Comparison of ENCODE assay signal across 8 cellular contexts in the genomic region with DNA sequence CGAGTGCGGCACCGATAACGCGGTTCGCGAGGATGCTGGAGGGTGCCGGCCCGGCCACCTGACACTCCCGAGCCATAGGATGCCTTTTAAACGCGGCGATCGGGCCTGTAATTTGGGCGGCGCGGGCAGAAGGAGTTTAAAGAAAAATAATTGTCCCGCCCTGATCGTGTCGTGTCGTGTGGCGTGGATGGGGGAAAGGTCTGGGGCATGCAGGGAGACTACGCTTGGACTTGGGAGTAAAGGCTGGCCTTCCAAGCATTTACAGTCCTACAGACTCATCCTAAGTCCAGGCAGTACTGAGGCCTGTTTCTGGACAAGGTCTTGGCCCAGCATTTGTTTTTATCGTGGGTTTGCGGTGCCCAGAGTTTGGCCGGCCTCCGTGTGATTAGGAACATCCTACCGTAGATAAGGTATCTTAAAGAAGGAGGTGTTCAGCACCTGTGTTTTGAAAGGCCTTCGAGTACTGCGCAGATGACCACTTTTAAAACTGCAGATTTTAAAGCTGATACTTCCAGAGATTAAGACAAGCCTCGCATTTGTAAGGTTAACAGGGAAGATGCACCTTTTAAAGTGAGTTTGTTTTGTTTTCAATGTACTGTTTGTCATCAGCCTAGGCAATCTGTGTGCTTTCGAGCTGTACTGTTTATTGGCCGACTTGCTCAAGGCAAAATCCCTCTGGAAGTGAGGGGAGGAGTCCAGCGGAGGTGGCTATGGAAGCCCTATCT. TPM values are rescaled to one million over a fixed set of nuclear protein-coding genes. Genes with fewer than 3 reads are reported as not detected.
DNase-seq lines count a peak whose midpoint lies in the region; ATAC-seq and TF ChIP-seq lines count a peak whose summit lies in the region.

No MANE protein-coding gene starts in this region.

- no peaks in the 10 kb centered on the region for H3K9me3 Mint-ChIP-seq in activated T-helper 17 cell treated with anti-CD3 and anti-CD28 coated beads, Interleukin-2, amount 50 U/mL, for 72 hours

- peaks cover 21 to 24% of the 10 kb centered on the region in 2 experiments for H3K4me1 ChIP-seq in neutrophil (ENCODE audit: control insufficient read depth in 1 of 2, insufficient read depth in 1 of 2, low read depth in 1 of 2, low read length in 1 of 2)

- H3K4me1 Mint-ChIP-seq in activated T-helper 17 cell treated with anti-CD3 and anti-CD28 coated beads, Interleukin-2, amount 50 U/mL, for 72 hours = peaks cover 30% of the 10 kb centered on the region

- DNase-seq in AG20443 (ENCODE audit: low spot score) (peak; percentile 76), GM13976 (ENCODE audit: low spot score) (peak; percentile 24), NCI-H460 (ENCODE audit: extremely low read depth, low read depth) (peak; percentile 68), germinal center (ENCODE audit: low spot score) (peak; percentile 16)

- H3K9me3 ChIP-seq in neutrophil = no peaks in the 10 kb centered on the region

- no peak overlapping the region for H3K27ac ChIP-seq in neutrophil

- H3K27ac Mint-ChIP-seq in activated T-helper 17 cell treated with anti-CD3 and anti-CD28 coated beads, Interleukin-2, amount 50 U/mL, for 72 hours = peak overlapping the region; percentile 79

- peaks cover 56% of the 10 kb centered on the region for H3K36me3 Mint-ChIP-seq in activated T-helper 17 cell treated with anti-CD3 and anti-CD28 coated beads, Interleukin-2, amount 50 U/mL, for 72 hours (ENCODE audit: low read depth)

- H3K27me3 Mint-ChIP-seq in activated T-helper 17 cell treated with anti-CD3 and anti-CD28 coated beads, Interleukin-2, amount 50 U/mL, for 72 hours = no peaks in the 10 kb centered on the region

- TF ChIP-seq CTCF in GM13976 (IDR thresholded peaks at IDR 0.05; ENCODE audit: borderline replicate concordance, control extremely low read depth, extremely low read depth, insufficient read depth, missing control alignments) (no peak), neutrophil (IDR thresholded peaks at IDR 0.05) (no peak)

- H3K4me3 ChIP-seq in neutrophil (ENCODE audit: low read depth in 1 of 2, low read length in 1 of 2) = peak overlapping the region; percentile 70 to 93

- peaks cover 10% of the 10 kb centered on the region for H3K27me3 ChIP-seq in neutrophil

- peak overlapping the region; percentile 87 for H3K4me3 Mint-ChIP-seq in activated T-helper 17 cell treated with anti-CD3 and anti-CD28 coated beads, Interleukin-2, amount 50 U/mL, for 72 hours

- in situ Hi-C loops in GM13976 (cut with MboI; ENCODE audit: low sequenced_read_pairs, unreplicated experiment) = no loop called here

- ATAC-seq in activated T-helper 17 cell treated with anti-CD3 and anti-CD28 coated beads, Interleukin-2, amount 50 U/mL, for 72 hours (replicated peaks) = no peak
- ATAC-seq in HG02981 (IDR thresholded peaks at IDR 0.05; ENCODE audit: unreplicated experiment) = no peak
- no peak for ATAC-seq in GM19455 (IDR thresholded peaks at IDR 0.05; ENCODE audit: unreplicated experiment)

- no peaks in the 10 kb centered on the region for H3K36me3 ChIP-seq in neutrophil

RNA-seq across cellular contexts. Expression of a gene that starts 1.5 kb away (rescaled TPM):
- total RNA-seq in NCI-H460 (2014; rRNA removed; shearing (Covaris generic)) = 23.6 and 24.2 TPM in 2 replicates
- polyA plus RNA-seq in NCI-H460 (2014; cell fraction: nucleus; rRNA removed) = 34.4 and 38.3 TPM in 2 replicates
- total RNA-seq in activated T-helper 17 cell treated with anti-CD3 and anti-CD28 coated beads, Interleukin-2, amount 50 U/mL, for 72 hours = 10 to 100 TPM; 46.9 to 51.2 TPM

Comparison
In these comparisons a context has a peak if more than half of its experiments do, and no peak if none do; other contexts are left out.
1. DNase-seq: peak in every context shown above with its lines; median percentile 76 in AG20443; 68 in NCI-H460; 24 in GM13976; 16 in germinal center.